ENCODE assay signal across 25 cellular contexts in the genomic region with DNA sequence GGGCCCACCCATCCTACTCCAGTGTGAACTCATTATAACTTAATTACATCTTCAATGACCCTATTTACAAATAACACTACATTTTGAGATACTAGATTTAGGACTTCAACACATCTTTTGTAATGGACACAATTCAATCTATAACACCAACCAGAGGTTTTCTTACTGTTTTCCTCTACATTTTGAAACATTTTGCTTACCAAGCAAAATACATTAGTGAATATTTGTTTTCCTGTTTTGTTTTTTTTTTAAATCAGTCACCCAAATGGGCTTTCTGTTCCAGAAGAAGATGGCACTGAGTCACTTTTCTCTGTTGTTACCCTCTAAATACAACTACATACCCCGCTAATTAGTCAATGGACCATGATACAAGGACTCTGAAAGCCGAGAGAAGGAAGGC.
"Had no signal": no experiment of that assay in that cellular context is flagged by ENCODE, and none has a peak within 500 bp of the region (broad histone marks: within the 10 kb centered on the region; RNA-seq: fewer than 3 reads in every experiment).

No MANE protein-coding gene starts in this region.

- FAIRE-seq: endothelial cell of umbilical vein, islet of Langerhans, urothelium cell line had no signal

- DNase-seq: colonic mucosa; effector memory CD4-positive, alpha-beta T cell; foreskin keratinocyte; heart left ventricle; left colon; left ventricle myocardium inferior; lower lobe of right lung; natural killer cell; occipital lobe; ovary; psoas muscle; right cardiac atrium; spleen; stimulated activated CD4-positive, alpha-beta T cell treated with anti-CD3 and anti-CD28 coated beads, Interleukin-4, amount 100 ng/mL, for 4 hours; stimulated activated naive CD8-positive, alpha-beta T cell treated with anti-CD3 and anti-CD28 coated beads, Interleukin-15, Interleukin-2, amounts not matched to agents 100 U/mL and 50 U/mL, for 24 hours; upper lobe of left lung had no signal

- H3K4me3 ChIP-seq: colonic mucosa, esophagus muscularis mucosa, gastroesophageal sphincter, heart left ventricle, left ventricle myocardium inferior, lower lobe of right lung, ovary, psoas muscle, skin epidermis, spleen, thoracic aorta, tibial nerve, upper lobe of left lung had no signal

- H3K9me3 ChIP-seq: colonic mucosa, esophagus muscularis mucosa, gastroesophageal sphincter, left ventricle myocardium inferior, lower lobe of right lung, ovary, psoas muscle, tibial nerve, upper lobe of left lung had no signal

- H3K27me3 ChIP-seq: colonic mucosa, esophagus muscularis mucosa, foreskin keratinocyte, gastroesophageal sphincter, heart left ventricle, ovary, spleen, tibial nerve, upper lobe of left lung had no signal

- H3K27ac ChIP-seq: colonic mucosa, esophagus muscularis mucosa, foreskin keratinocyte, gastroesophageal sphincter, heart left ventricle, left ventricle myocardium inferior, lower lobe of right lung, ovary, psoas muscle, skin epidermis, spleen, thoracic aorta, tibial nerve, upper lobe of left lung had no signal

- H3K36me3 ChIP-seq: colonic mucosa, esophagus muscularis mucosa, gastroesophageal sphincter, heart left ventricle, left ventricle myocardium inferior, lower lobe of right lung, ovary, spleen, thoracic aorta, tibial nerve, upper lobe of left lung had no signal

- ATAC-seq: foreskin keratinocyte; gastroesophageal sphincter; heart left ventricle; left colon; lower lobe of right lung; natural killer cell; psoas muscle; right cardiac atrium; stimulated activated memory B cell treated with anti-CD40 and anti-IgM and Interleukin-4, amounts not matched to agents 10 μg/mL and 1 μg/mL and 100 μg/mL, for 72 hours; stimulated activated naive CD8-positive, alpha-beta T cell treated with anti-CD3 and anti-CD28 coated beads, Interleukin-15, Interleukin-2, amounts not matched to agents 100 U/mL and 50 U/mL, for 24 hours had no signal

- H3K4me1 ChIP-seq: colonic mucosa, upper lobe of left lung had no signal
